Comparison of ENCODE assay signal across 9 cellular contexts in genomic region chr9:130535818-130536521, GRCh38. TPM values are rescaled to one million over a fixed set of nuclear protein-coding genes. Genes with fewer than 3 reads are reported as not detected.
DNase-seq lines count a peak whose midpoint lies in the region; ATAC-seq and TF ChIP-seq lines count a peak whose summit lies in the region.
"Had no signal": no experiment of that assay in that cellular context is flagged by ENCODE, and none has a peak within 500 bp of the region (broad histone marks: within the 10 kb centered on the region; RNA-seq: fewer than 3 reads in every experiment).

No MANE protein-coding gene starts in this region.

- POLR2A ChIA-PET in CD8-positive, alpha-beta T cell (lab: Charles Lee), result no interaction called here
- POLR2A ChIA-PET in SK-N-SH (lab: Yijun Ruan, JAX), result interaction anchor here (0.6 kb wide), 1 partner anchor 73 kb away, joined by 3 read pairs; no protein-coding TSS in a partner anchor

- H3K4me1 ChIP-seq in HUES64 (ENCODE audit: insufficient read depth, low read length) (peaks cover 20% of the 10 kb centered on the region), cardiac muscle cell (ENCODE audit: low read depth) (peaks cover 21% of the 10 kb centered on the region), SK-N-SH (ENCODE audit: control insufficient read depth in 1 of 2, insufficient read depth in 2 of 2, low read depth in 1 of 2, low read length in 1 of 2) (peaks cover 0 to 8% of the 10 kb centered on the region in 2 experiments; a peak in 1 of 4 replicates)
- peaks cover 6% of the 10 kb centered on the region for H3K4me1 ChIP-seq in CD8-positive, alpha-beta T cell (ENCODE audit: insufficient read depth, low read length)

- H3K27me3 Mint-ChIP-seq in CD8-positive, alpha-beta T cell (ENCODE audit: low read depth), result peaks cover 50% of the 10 kb centered on the region

- H3K36me3 ChIP-seq in HUES64 (ENCODE audit: insufficient read depth, low read length), result no peaks in the 10 kb centered on the region
- H3K36me3 ChIP-seq in cardiac muscle cell, result no peaks in the 10 kb centered on the region
- no peaks in the 10 kb centered on the region for H3K36me3 ChIP-seq in CD8-positive, alpha-beta T cell (ENCODE audit: insufficient read depth, low read length)
- H3K36me3 ChIP-seq in SK-N-SH (replicated peaks in 1 of 2; ENCODE audit: control insufficient read depth in 1 of 2, insufficient read depth in 2 of 2, low read length in 1 of 2), result no peaks in the 10 kb centered on the region

- intact Hi-C loops in CD8-positive, alpha-beta T cell (cut with DNase I, micrococcal nuclease), result no loop called here

- peaks cover 17% of the 10 kb centered on the region for H3K4me1 Mint-ChIP-seq in CD8-positive, alpha-beta T cell (ENCODE audit: low read depth)

- no peak for TF ChIP-seq RAD21 in SK-N-SH (IDR thresholded peaks at IDR 0.05; ENCODE audit: low read length)

- H2AFZ ChIP-seq in SK-N-SH (ENCODE audit: low read depth), result no peak overlapping the region

- DNase-seq in OCI-M2 (lab: John Stamatoyannopoulos, UW; ENCODE audit: unreplicated experiment) (peak; percentile 61), cardiac muscle cell (ENCODE audit: low read depth in 1 of 2, low spot score in 1 of 2) (peak; percentile 62 to 95), retinal pigment epithelial cell (ENCODE audit: low read depth) (no peak), SK-N-SH (no peak), UCSD-AML1 (lab: John Stamatoyannopoulos, UW; ENCODE audit: unreplicated experiment) (no peak)
- DNase-seq in stimulated activated CD4-positive, alpha-beta T cell treated with anti-CD3 and anti-CD28 coated beads, Interleukin-12 subunit alpha, Interleukin-12 subunit beta, amount 100 ng/mL, for 4 hours, result no peak
- DNase-seq in CD8-positive, alpha-beta T cell, result no peak

- no peak overlapping the region for H3K27ac Mint-ChIP-seq in CD8-positive, alpha-beta T cell

- H3K79me2 ChIP-seq in SK-N-SH (ENCODE audit: insufficient read depth), result no peaks in the 10 kb centered on the region

- no peaks in the 10 kb centered on the region for H3F3A ChIP-seq in SK-N-SH (replicated peaks; ENCODE audit: insufficient read depth)

- CTCF ChIA-PET in CD8-positive, alpha-beta T cell (lab: Charles Lee), result no interaction called here
- CTCF ChIA-PET in SK-N-SH (lab: Yijun Ruan, JAX), result interaction anchor here (1.4 kb wide), 1 partner anchor 147 kb away, joined by 5 read pairs; no protein-coding TSS in a partner anchor

- H3K4me3 Mint-ChIP-seq in CD8-positive, alpha-beta T cell, result no peak overlapping the region

- no peak overlapping the region for H3K4me2 ChIP-seq in SK-N-SH

- no peaks in the 10 kb centered on the region for H3K9me2 ChIP-seq in SK-N-SH

- H3K9me3 ChIP-seq in HUES64 (ENCODE audit: insufficient read depth, low read depth, low read length) (no peaks in the 10 kb centered on the region), cardiac muscle cell (ENCODE audit: low read depth) (no peaks in the 10 kb centered on the region), SK-N-SH (no peaks in the 10 kb centered on the region)
- H3K9me3 ChIP-seq in CD8-positive, alpha-beta T cell (ENCODE audit: low read length), result no peaks in the 10 kb centered on the region

- peak overlapping the region; percentile 38 for H3K4me3 ChIP-seq in HUES64 (ENCODE audit: low read length)
- no peak overlapping the region for H3K4me3 ChIP-seq in cardiac muscle cell
- peak overlapping the region; percentile 34 for H3K4me3 ChIP-seq in retinal pigment epithelial cell (ENCODE audit: low read length)
- H3K4me3 ChIP-seq in CD8-positive, alpha-beta T cell (ENCODE audit: low read depth, low read length), result no peak overlapping the region
- no peak overlapping the region for H3K4me3 ChIP-seq in SK-N-SH (ENCODE audit: low read depth in 2 of 2, low read length in 1 of 2)

- H3K27ac ChIP-seq in HUES64 (ENCODE audit: low read depth, low read length) (no peak overlapping the region), cardiac muscle cell (peak overlapping the region; percentile 78), SK-N-SH (ENCODE audit: low read depth in 2 of 2, low read length in 1 of 2) (no peak overlapping the region)
- no peak overlapping the region for H3K27ac ChIP-seq in CD8-positive, alpha-beta T cell (ENCODE audit: low read depth, low read length)
- H3K27ac ChIP-seq: foreskin keratinocyte had no signal

- ATAC-seq in CD8-positive, alpha-beta T cell, result no peak

- H3K36me3 Mint-ChIP-seq in CD8-positive, alpha-beta T cell, result no peaks in the 10 kb centered on the region

- no peaks in the 10 kb centered on the region for H3K9me3 Mint-ChIP-seq in CD8-positive, alpha-beta T cell

- 36% methylated on average over 28 of the region's 28 CpGs for WGBS in HUES64
- WGBS in SK-N-SH (ENCODE audit: low lambda C conversion rate), result 71% methylated on average over 26 of the region's 28 CpGs

- H3K9ac ChIP-seq in HUES64 (ENCODE audit: low read depth, low read length), result peak overlapping the region; percentile 49
- no peak overlapping the region for H3K9ac ChIP-seq in SK-N-SH

- H4K20me1 ChIP-seq in SK-N-SH (ENCODE audit: insufficient read depth), result no peaks in the 10 kb centered on the region

- TF ChIP-seq EP300 in SK-N-SH (IDR thresholded peaks at IDR 0.05; ENCODE audit: borderline replicate concordance in 1 of 2, low read depth in 1 of 2, low read length in 1 of 2), result no peak

- no peak for TF ChIP-seq CTCF in cardiac muscle cell (IDR thresholded peaks at IDR 0.05; ENCODE audit: low read depth, low read length)
- no peak for TF ChIP-seq CTCF in retinal pigment epithelial cell (conservative IDR thresholded peaks at IDR 0.05; ENCODE audit: low read depth, low read length)
- TF ChIP-seq CTCF in CD8-positive, alpha-beta T cell (IDR thresholded peaks at IDR 0.05), result no peak
- no peak for TF ChIP-seq CTCF in SK-N-SH (IDR thresholded peaks at IDR 0.05)

- H3K27me3 ChIP-seq in HUES64 (ENCODE audit: insufficient read depth, low read length) (peaks cover 20% of the 10 kb centered on the region), cardiac muscle cell (peaks cover 7% of the 10 kb centered on the region), SK-N-SH (ENCODE audit: insufficient read depth) (0 out of 2 replicates have a peak, but pooled peaks cover 4% of the 10 kb centered on the region)
- H3K27me3 ChIP-seq in CD8-positive, alpha-beta T cell (ENCODE audit: insufficient read depth, low read length), result peaks cover 4% of the 10 kb centered on the region
- H3K27me3 ChIP-seq: foreskin keratinocyte had no signal

TF ChIP-seq in SK-N-SH, 30 proteins besides CTCF, POLR2A, EP300 and RAD21 (continues in another document):
- TF ChIP-seq RCOR1 (IDR thresholded peaks at IDR 0.05; ENCODE audit: low read length), result no peak
- TF ChIP-seq NFIC (IDR thresholded peaks at IDR 0.05; ENCODE audit: borderline replicate concordance), result no peak
- TF ChIP-seq USF1 (IDR thresholded peaks at IDR 0.05; ENCODE audit: borderline replicate concordance, low read depth), result no peak
- TF ChIP-seq MEF2A (IDR thresholded peaks at IDR 0.05; ENCODE audit: borderline replicate concordance, low read depth), result no peak
- no peak for TF ChIP-seq CHD2 (IDR thresholded peaks at IDR 0.05; ENCODE audit: low read length, partially characterized antibody)
- no peak for TF ChIP-seq ELF1 (IDR thresholded peaks at IDR 0.05)
- no peak for TF ChIP-seq EZH2phosphoT487 (IDR thresholded peaks at IDR 0.05; ENCODE audit: borderline replicate concordance, low read depth)
- no peak for TF ChIP-seq ZBTB33 (IDR thresholded peaks at IDR 0.05; ENCODE audit: borderline replicate concordance, low read depth)
- no peak for TF ChIP-seq USF2 (IDR thresholded peaks at IDR 0.05; ENCODE audit: borderline replicate concordance, low read depth, low read length)
- TF ChIP-seq RXRA (IDR thresholded peaks at IDR 0.05; ENCODE audit: borderline replicate concordance, low read depth), result no peak
- no peak for TF ChIP-seq FOSL2 (IDR thresholded peaks at IDR 0.05; ENCODE audit: borderline replicate concordance, low read depth)
- TF ChIP-seq YY1 (IDR thresholded peaks at IDR 0.05; ENCODE audit: low read depth), result no peak
- no peak for TF ChIP-seq RFX5 (IDR thresholded peaks at IDR 0.05; ENCODE audit: low read length)

RNA-seq across cellular contexts. Expression of gene FUBP3, which starts 43.4 kb away (rescaled TPM):
- 51.1 TPM for polyA plus RNA-seq in HUES64 (2013, experiment 1 of 2)
- polyA plus RNA-seq in HUES64 (2013, experiment 2 of 2), result 53.3 TPM
- total RNA-seq in cardiac muscle cell, result 69.5 and 115 TPM in 2 replicates
- polyA plus RNA-seq in cardiac muscle cell, result 82.0 and 116 TPM in 2 replicates
- 10 to 100 TPM; 29.5 to 30.2 TPM for total RNA-seq in CD8-positive, alpha-beta T cell
- 55.1 and 58.3 TPM in 2 replicates for polyA plus RNA-seq in SK-N-SH (2012; rRNA removed)
- 46.3 and 50.3 TPM in 2 replicates for polyA plus RNA-seq in SK-N-SH (2012; cell fraction: cytosol; rRNA removed)
- polyA plus RNA-seq in SK-N-SH (2012; cell fraction: nucleus; rRNA removed), result 115 and 117 TPM in 2 replicates

Comparison
In these comparisons a context has a peak if more than half of its experiments do, and no peak if none do; other contexts are left out.
1. H3K4me3 ChIP-seq: peak in HUES64 (single experiment) and retinal pigment epithelial cell (single experiment); none in cardiac muscle cell (single experiment), CD8-positive, alpha-beta T cell (single experiment) and SK-N-SH (0 of 2).
2. DNase-seq: peak in OCI-M2 (single experiment) and cardiac muscle cell (2 of 2); none in retinal pigment epithelial cell (single experiment), stimulated activated CD4-positive, alpha-beta T cell treated with anti-CD3 and anti-CD28 coated beads, Interleukin-12 subunit alpha, Interleukin-12 subunit beta, amount 100 ng/mL, for 4 hours (single experiment), CD8-positive, alpha-beta T cell (0 of 7), SK-N-SH (single experiment) and UCSD-AML1 (single experiment).